Comparison of ENCODE assay signal across 34 cellular contexts in genomic region chr14:62283837-62284236, GRCh38.
"Had no signal": no experiment of that assay in that cellular context is flagged by ENCODE, and none has a peak within 500 bp of the region (broad histone marks: within the 10 kb centered on the region; RNA-seq: fewer than 3 reads in every experiment).

No MANE protein-coding gene starts in this region.

- H3K27ac ChIP-seq: KMS-11 had no signal

- H3K9ac ChIP-seq: KMS-11 had no signal

- H3K36me3 ChIP-seq: MG63 had no signal

- H3K4me3 ChIP-seq: MG63 had no signal

- DNase-seq: Karpas-422, Kasumi-1, MG63, MM.1S, MV-4-11, NCI-H1048, NCI-H1092, NCI-H1092 treated with DMSO at 0.1 percent for 48 hours, NCI-H1105, NCI-H1105 treated with DMSO at 0.1 percent for 48 hours, NCI-H1417, NCI-H1417 treated with DMSO at 0.1 percent for 48 hours, NCI-H1436, NCI-H1436 treated with DMSO at 0.1 percent for 48 hours, NCI-H146, NCI-H1694, NCI-H1694 treated with DMSO at 0.1 percent for 48 hours, NCI-H187, NCI-H187 treated with DMSO at 0.1 percent for 48 hours, NCI-H1930, NCI-H2029, NCI-H2029 treated with DMSO at 0.1 percent for 48 hours, NCI-H2081, NCI-H2081 treated with DMSO at 0.1 percent for 48 hours, NCI-H2107, NCI-H2171, NCI-H2171 treated with DMSO at 0.1 percent for 48 hours, NCI-H2227 treated with DMSO at 0.1 percent for 48 hours, NCI-H226, NCI-H345, NCI-H446, NCI-H446 treated with DMSO at 0.1 percent for 48 hours, NCI-H510A had no signal

- H3K4me2 ChIP-seq: KMS-11 had no signal

- H3K9me3 ChIP-seq: MG63 had no signal

- H3K27me3 ChIP-seq: MG63 had no signal
